4 cellular contexts compared by ENCODE assay signal in genomic region chr5:43824325-43824964, GRCh38.
DNase-seq lines count a peak whose midpoint lies in the region; ATAC-seq and TF ChIP-seq lines count a peak whose summit lies in the region.
"Not testable (repeated sequence)": the region's sequence is repeated elsewhere in the genome, so short reads cannot be mapped to it uniquely, and the experiment has no call there.

No MANE protein-coding gene starts in this region.

- not testable (repeated sequence) for H3K27me3 Mint-ChIP-seq in chondrocyte (ENCODE audit: low read depth)

- peak overlapping the region; percentile 19 for H2BK120ac ChIP-seq in mesenchymal stem cell (ENCODE audit: low read depth, low read length)

- WGBS in mesenchymal stem cell: 92% methylated on average over 21 of the region's 26 CpGs
- 81 to 96% (median 92%) methylated on average over 8 to 26 of the region's 26 CpGs for WGBS in spleen, 5 donors

- not testable (repeated sequence) for H3K4me1 ChIP-seq in mesenchymal stem cell (ENCODE audit: control insufficient read depth, insufficient read depth, low read depth, low read length); spleen

- H3K4me1 Mint-ChIP-seq in chondrocyte (ENCODE audit: low read depth): not testable (repeated sequence)

- not testable (repeated sequence) for H3K23ac ChIP-seq in mesenchymal stem cell (ENCODE audit: low read length in 2 of 2)

- H3K9me3 ChIP-seq in mesenchymal stem cell (ENCODE audit: control insufficient read depth, low read length) (peaks cover 28% of the 10 kb centered on the region), spleen (peaks cover 0 to 35% (median 19%) of the 10 kb centered on the region in 8 donors)

- H3K27ac ChIP-seq in mesenchymal stem cell (ENCODE audit: low read length, poor library complexity, severe bottlenecking); spleen: not testable (repeated sequence)

- intact Hi-C loops in Right ventricle myocardium superior (cut with DNase I); spleen (cut with DNase I; ENCODE audit: low total_unique reads): not testable (repeated sequence)

- not testable (repeated sequence) for TF ChIP-seq CTCF in chondrocyte (IDR thresholded peaks at IDR 0.05); spleen (IDR thresholded peaks at IDR 0.05 in 8 of 11, conservative IDR thresholded peaks at IDR 0.05 in 3 of 11)

- H3K9me3 Mint-ChIP-seq in chondrocyte (ENCODE audit: low read depth): peaks cover 18% of the 10 kb centered on the region

- H3K27me3 ChIP-seq in mesenchymal stem cell (ENCODE audit: control insufficient read depth in 1 of 2, insufficient read depth in 1 of 2, low read length in 2 of 2); spleen (replicated peaks in 1 of 7): not testable (repeated sequence)

- not testable (repeated sequence) for H3K4me3 ChIP-seq in mesenchymal stem cell (ENCODE audit: insufficient read depth in 1 of 2, low read depth in 1 of 2, low read length in 2 of 2); spleen

- H2BK5ac ChIP-seq in mesenchymal stem cell (ENCODE audit: low read depth, low read length, poor library complexity, severe bottlenecking): not testable (repeated sequence)

- not testable (repeated sequence) for H3K27ac Mint-ChIP-seq in chondrocyte (ENCODE audit: unreplicated experiment)

- not testable (repeated sequence) for H4K8ac ChIP-seq in mesenchymal stem cell (ENCODE audit: low read length)

- not testable (repeated sequence) for H3K4ac ChIP-seq in mesenchymal stem cell (ENCODE audit: low read depth in 1 of 2, low read length in 2 of 2)

- H2AK5ac ChIP-seq in mesenchymal stem cell (ENCODE audit: low read length, severe bottlenecking): not testable (repeated sequence)

- not testable (repeated sequence) for H3K14ac ChIP-seq in mesenchymal stem cell (ENCODE audit: low read length in 2 of 2)

- not testable (repeated sequence) for H2AFZ ChIP-seq in mesenchymal stem cell (ENCODE audit: low read depth, low read length)

- not testable (repeated sequence) for ATAC-seq in Right ventricle myocardium superior (ENCODE audit: poor library complexity)

- H3K36me3 ChIP-seq in mesenchymal stem cell (ENCODE audit: control insufficient read depth in 1 of 2, insufficient read depth in 2 of 2, low read depth in 1 of 2, low read length in 2 of 2); spleen: not testable (repeated sequence)

- H2BK12ac ChIP-seq in mesenchymal stem cell (ENCODE audit: low read length in 2 of 2): not testable (repeated sequence)

- H3K18ac ChIP-seq in mesenchymal stem cell (ENCODE audit: low read depth in 1 of 2, low read length in 2 of 2): not testable (repeated sequence)

- H2BK15ac ChIP-seq in mesenchymal stem cell (ENCODE audit: low read depth, poor library complexity, severe bottlenecking): not testable (repeated sequence)

- not testable (repeated sequence) for H3K79me1 ChIP-seq in mesenchymal stem cell (replicated peaks; ENCODE audit: low read length, poor library complexity, severe bottlenecking)

- not testable (repeated sequence) for H3K4me2 ChIP-seq in mesenchymal stem cell (ENCODE audit: low read length, poor library complexity, severe bottlenecking)

- not testable (repeated sequence) for H3K4me3 Mint-ChIP-seq in chondrocyte (ENCODE audit: unreplicated experiment)

- H3K9ac ChIP-seq in mesenchymal stem cell (ENCODE audit: low read length): not testable (repeated sequence)

- H4K91ac ChIP-seq in mesenchymal stem cell (ENCODE audit: low read length): not testable (repeated sequence)

- peak; percentile 86 for DNase-seq in chondrocyte (ENCODE audit: low spot score)
- DNase-seq in Right ventricle myocardium superior: peak; percentile 30
- DNase-seq in mesenchymal stem cell: not testable (repeated sequence)
- DNase-seq in spleen: peak; percentile 58

- not testable (repeated sequence) for TF ChIP-seq POLR2A in spleen (IDR thresholded peaks at IDR 0.05)

- H3K36me3 Mint-ChIP-seq in chondrocyte (ENCODE audit: low read depth): not testable (repeated sequence)
